Comparison of ENCODE assay signal across 15 cellular contexts in genomic region chr18:38751897-38752296, GRCh38.
A peak's percentile ranks its signal among the peaks of the same experiment; 100 is the strongest.
DNase-seq lines count a peak whose midpoint lies in the region; ATAC-seq and TF ChIP-seq lines count a peak whose summit lies in the region.
"Had no signal": no experiment of that assay in that cellular context is flagged by ENCODE, and none has a peak within 500 bp of the region (broad histone marks: within the 10 kb centered on the region; RNA-seq: fewer than 3 reads in every experiment).

No MANE protein-coding gene starts in this region.

- DNase-seq in GM10266 (ENCODE audit: extremely low spot score) (peak; percentile 9), NCI-H146 treated with DMSO at 0.1 percent for 48 hours (lab: John Stamatoyannopoulos, UW; ENCODE audit: unreplicated experiment) (peak; percentile 23), posterior cingulate gyrus (peak in 9 of 10 donors; percentile 11 to 95 (median 77)), NCI-H2081 treated with DMSO at 0.1 percent for 48 hours (lab: John Stamatoyannopoulos, UW) (no peak), ecto neural progenitor cell (ENCODE audit: low spot score) (no peak), T1000 (lab: John Stamatoyannopoulos, UW) (no peak)
- DNase-seq: cortex of kidney; DND-41; KBM-7; kidney; natural killer cell; NCI-H1930; stimulated activated naive CD4-positive, alpha-beta T cell had no signal

- ATAC-seq in esophagus mucosa: peak; percentile 77
- ATAC-seq in GM19397 (IDR thresholded peaks at IDR 0.05; ENCODE audit: unreplicated experiment): no peak
- ATAC-seq: natural killer cell had no signal

- TF ChIP-seq CTCF in GM10266 (IDR thresholded peaks at IDR 0.05; ENCODE audit: control insufficient read depth, insufficient read depth, low read depth, missing control alignments): no peak

- intact Hi-C loops in posterior cingulate gyrus (cut with DNase I): no loop called here

Comparison
In these comparisons a context has a peak if more than half of its experiments do, and no peak if none do; other contexts are left out.
1. DNase-seq: peak in GM10266 (single experiment), NCI-H146 treated with DMSO at 0.1 percent for 48 hours (single experiment) and posterior cingulate gyrus (9 of 10); none in NCI-H2081 treated with DMSO at 0.1 percent for 48 hours (single experiment), ecto neural progenitor cell (single experiment) and T1000 (single experiment).